Comparison of ENCODE assay signal across 22 cellular contexts in genomic region chr14:61463664-61464063, GRCh38.
DNase-seq lines count a peak whose midpoint lies in the region; ATAC-seq and TF ChIP-seq lines count a peak whose summit lies in the region.
"Had no signal": no experiment of that assay in that cellular context is flagged by ENCODE, and none has a peak within 500 bp of the region (broad histone marks: within the 10 kb centered on the region; RNA-seq: fewer than 3 reads in every experiment).

No MANE protein-coding gene starts in this region.

- TF ChIP-seq CTCF in BE2C (IDR thresholded peaks at IDR 0.05; ENCODE audit: low read depth, low read length) (no peak), ascending aorta (IDR thresholded peaks at IDR 0.05) (no peak), esophagus squamous epithelium (IDR thresholded peaks at IDR 0.05) (no peak)
- no peak for TF ChIP-seq CTCF in CD8-positive, alpha-beta T cell (IDR thresholded peaks at IDR 0.05)

- ATAC-seq in CD8-positive, alpha-beta T cell: no peak
- no peak for ATAC-seq in T-cell (replicated peaks in 1 of 4)
- ATAC-seq: activated T-helper 17 cell treated with anti-CD3 and anti-CD28 coated beads, Interleukin-2, amount 50 U/mL, for 72 hours; left ventricle myocardium superior; mucosa of descending colon; stimulated activated effector memory CD8-positive, alpha-beta T cell treated with anti-CD3 and anti-CD28 coated beads, Interleukin-12 subunit alpha, Interleukin-12 subunit beta, amount 100 ng/mL, for 72 hours had no signal

- peak overlapping the region; percentile 31; the same call in 1 of the 2 replicates for H3K4me3 ChIP-seq in BE2C (ENCODE audit: low read depth, low read length)
- no peak overlapping the region for H3K4me3 ChIP-seq in CD8-positive, alpha-beta T cell (ENCODE audit: low read depth, low read length)
- no peak overlapping the region for H3K4me3 ChIP-seq in ascending aorta
- H3K4me3 ChIP-seq in esophagus squamous epithelium: no peak overlapping the region
- H3K4me3 ChIP-seq: mucosa of descending colon, neural progenitor cell, sigmoid colon, testis had no signal

- H3K36me3 ChIP-seq in BE2C (no peaks in the 10 kb centered on the region), ascending aorta (no peaks in the 10 kb centered on the region), esophagus squamous epithelium (peaks cover 0 to 33% (median 0%) of the 10 kb centered on the region in 3 donors)
- H3K36me3 ChIP-seq in CD8-positive, alpha-beta T cell (ENCODE audit: insufficient read depth, low read length): peaks cover 30% of the 10 kb centered on the region
- H3K36me3 ChIP-seq: neural progenitor cell, sigmoid colon had no signal

- H3K4me1 Mint-ChIP-seq in CD8-positive, alpha-beta T cell (ENCODE audit: low read depth): peaks cover 72% of the 10 kb centered on the region
- H3K4me1 Mint-ChIP-seq in T-cell (peaks cover 74 to 84% (median 75%) of the 10 kb centered on the region in 3 donors), immature natural killer cell (peaks cover 58 to 94% of the 10 kb centered on the region in 2 donors)

- H3K4me1 ChIP-seq in BE2C: peaks cover 16% of the 10 kb centered on the region
- peaks cover 38% of the 10 kb centered on the region for H3K4me1 ChIP-seq in CD8-positive, alpha-beta T cell (ENCODE audit: insufficient read depth, low read length)
- H3K4me1 ChIP-seq in ascending aorta: no peaks in the 10 kb centered on the region
- H3K4me1 ChIP-seq in esophagus squamous epithelium: peaks cover 11 to 55% (median 33%) of the 10 kb centered on the region in 3 donors
- H3K4me1 ChIP-seq: sigmoid colon had no signal

- H3K9me3 ChIP-seq in BE2C (no peaks in the 10 kb centered on the region), ascending aorta (no peaks in the 10 kb centered on the region), esophagus squamous epithelium (no peaks in the 10 kb centered on the region)
- no peaks in the 10 kb centered on the region for H3K9me3 ChIP-seq in CD8-positive, alpha-beta T cell (ENCODE audit: low read length)
- H3K9me3 ChIP-seq: mucosa of descending colon, sigmoid colon, testis had no signal

- H3K9me3 Mint-ChIP-seq in CD8-positive, alpha-beta T cell: peaks cover 8% of the 10 kb centered on the region
- H3K9me3 Mint-ChIP-seq in T-cell (peaks cover 0 to 7% (median 0%) of the 10 kb centered on the region in 3 donors), immature natural killer cell (peaks cover 0 to 2% (median 0%) of the 10 kb centered on the region in 6 donors)
- H3K9me3 Mint-ChIP-seq: activated T-helper 17 cell treated with anti-CD3 and anti-CD28 coated beads, Interleukin-2, amount 50 U/mL, for 72 hours had no signal

- intact Hi-C loops in CD8-positive, alpha-beta T cell (cut with DNase I, micrococcal nuclease): loop anchor here (5.0 to 10.0 kb wide), 4 partner anchors 39 to 661 kb away; no protein-coding TSS in a partner anchor
- intact Hi-C loops in ascending aorta (cut with DNase I) (loop anchor here (5.0 kb wide), 1 partner anchor 299 kb away; the partner anchor contains the start of gene SNAPC1), esophagus squamous epithelium (cut with DNase I) (loop anchor here (10.0 kb wide), 1 partner anchor 271 kb away; no protein-coding TSS in a partner anchor)

- no peak for DNase-seq in BE2C
- no peak for DNase-seq in CD8-positive, alpha-beta T cell
- DNase-seq in T-cell: no peak
- DNase-seq in immature natural killer cell: no peak
- DNase-seq in anterior cingulate cortex (lab: John Stamatoyannopoulos, UW): no peak
- no peak for DNase-seq in ascending aorta (ENCODE audit: low spot score in 2 of 2)
- no peak for DNase-seq in esophagus squamous epithelium (lab: John Stamatoyannopoulos, UW)
- DNase-seq: aorta; central memory CD4-positive, alpha-beta T cell; EL; foreskin fibroblast; GOT3; Kasumi-1; left ventricle myocardium superior; mucosa of descending colon; NCI-H187; Right ventricle myocardium superior; sigmoid colon; testis had no signal

- no peaks in the 10 kb centered on the region for H3K27me3 Mint-ChIP-seq in CD8-positive, alpha-beta T cell (ENCODE audit: low read depth)
- H3K27me3 Mint-ChIP-seq in T-cell: no peaks in the 10 kb centered on the region
- H3K27me3 Mint-ChIP-seq in immature natural killer cell (ENCODE audit: low read depth in 3 of 3): peaks cover 8 to 49% (median 41%) of the 10 kb centered on the region in 3 donors
- H3K27me3 Mint-ChIP-seq: activated T-helper 17 cell treated with anti-CD3 and anti-CD28 coated beads, Interleukin-2, amount 50 U/mL, for 72 hours had no signal

- H3K4me3 Mint-ChIP-seq in CD8-positive, alpha-beta T cell: no peak overlapping the region
- H3K4me3 Mint-ChIP-seq in T-cell (no peak overlapping the region), immature natural killer cell (no peak overlapping the region)
- H3K4me3 Mint-ChIP-seq: activated T-helper 17 cell treated with anti-CD3 and anti-CD28 coated beads, Interleukin-2, amount 50 U/mL, for 72 hours; neural progenitor cell; stimulated activated effector memory CD8-positive, alpha-beta T cell treated with anti-CD3 and anti-CD28 coated beads, Interleukin-12 subunit alpha, Interleukin-12 subunit beta, amount 100 ng/mL, for 72 hours had no signal

- H3K36me3 Mint-ChIP-seq in CD8-positive, alpha-beta T cell: peaks cover 96% of the 10 kb centered on the region
- H3K36me3 Mint-ChIP-seq in T-cell (peaks cover 63% of the 10 kb centered on the region), immature natural killer cell (peaks cover 35 to 64% (median 40%) of the 10 kb centered on the region in 3 donors)
- H3K36me3 Mint-ChIP-seq: neural progenitor cell had no signal

- TF ChIP-seq POLR2A in esophagus squamous epithelium (IDR thresholded peaks at IDR 0.05): no peak

- 87 to 97% methylated on average over 2 of the region's 2 CpGs for WGBS in esophagus squamous epithelium, 2 donors

- H3K27me3 ChIP-seq in BE2C: no peaks in the 10 kb centered on the region
- no peaks in the 10 kb centered on the region for H3K27me3 ChIP-seq in CD8-positive, alpha-beta T cell (ENCODE audit: insufficient read depth, low read length)
- no peaks in the 10 kb centered on the region for H3K27me3 ChIP-seq in ascending aorta
- no peaks in the 10 kb centered on the region for H3K27me3 ChIP-seq in esophagus squamous epithelium
- H3K27me3 ChIP-seq: neural progenitor cell, testis had no signal

- no peak overlapping the region for H3K27ac ChIP-seq in CD8-positive, alpha-beta T cell (ENCODE audit: low read depth, low read length)
- H3K27ac ChIP-seq in ascending aorta: no peak overlapping the region
- no peak overlapping the region for H3K27ac ChIP-seq in esophagus squamous epithelium
- H3K27ac ChIP-seq: neural progenitor cell, sigmoid colon, testis had no signal

- POLR2A ChIA-PET in CD8-positive, alpha-beta T cell (lab: Charles Lee): interaction anchor here (0.6 kb wide), 1 partner anchor 32 kb away, joined by 3 read pairs; no protein-coding TSS in a partner anchor
- POLR2A ChIA-PET in T-cell (lab: Charles Lee): no interaction called here

- CTCF ChIA-PET in CD8-positive, alpha-beta T cell (lab: Charles Lee): interaction anchor here (2.6 to 4.3 kb wide), 2 partner anchors 266 to 374 kb away, joined by 11 to 37 read pairs; no protein-coding TSS in a partner anchor
- CTCF ChIA-PET in T-cell (lab: Charles Lee): interaction anchor here in 1 of 2 donors (0.5 kb wide), 1 partner anchor 48 kb away, joined by 3 read pairs; no protein-coding TSS in a partner anchor

- peak overlapping the region; percentile 71 for H3K27ac Mint-ChIP-seq in CD8-positive, alpha-beta T cell
- H3K27ac Mint-ChIP-seq in T-cell: peak overlapping the region; percentile 5 to 70
- peak overlapping the region in 5 of 6 donors; percentile 36 to 90 (median 70) for H3K27ac Mint-ChIP-seq in immature natural killer cell
- H3K27ac Mint-ChIP-seq: neural progenitor cell had no signal
